Comparison of ENCODE assay signal across 11 cellular contexts in the genomic region with DNA sequence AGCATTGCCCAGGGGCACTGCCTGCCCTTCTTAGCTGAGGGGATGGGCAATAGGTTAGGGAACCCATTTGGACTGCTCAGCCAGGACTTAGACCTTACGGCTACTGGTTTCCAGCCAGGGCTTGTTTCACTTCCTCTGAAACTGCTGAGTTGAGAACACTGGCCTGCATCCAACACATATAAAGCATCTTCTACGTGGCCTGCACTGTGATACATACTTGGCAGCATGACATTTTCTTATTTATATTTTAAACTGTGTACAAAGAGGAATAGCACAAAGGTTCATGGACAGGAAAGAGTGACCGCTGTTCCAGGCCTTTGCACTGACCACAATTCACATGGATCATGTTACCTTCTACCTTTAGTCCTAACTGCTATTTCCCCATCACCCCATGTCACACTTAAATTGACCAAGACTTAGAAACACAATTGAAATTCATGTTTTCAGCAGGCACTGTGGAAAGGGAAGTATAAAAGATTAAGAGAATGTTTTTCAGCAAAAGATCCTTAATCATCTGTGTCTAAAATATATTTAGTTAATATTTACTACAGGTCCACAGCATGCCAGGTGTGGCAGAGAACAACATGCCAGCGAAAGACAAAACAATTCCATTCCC. TPM values are rescaled to one million over a fixed set of nuclear protein-coding genes. Genes with fewer than 3 reads are reported as not detected.
A peak's percentile ranks its signal among the peaks of the same experiment; 100 is the strongest.
DNase-seq lines count a peak whose midpoint lies in the region; ATAC-seq and TF ChIP-seq lines count a peak whose summit lies in the region.
"Had no signal": no experiment of that assay in that cellular context is flagged by ENCODE, and none has a peak within 500 bp of the region (broad histone marks: within the 10 kb centered on the region; RNA-seq: fewer than 3 reads in every experiment).

No MANE protein-coding gene starts in this region.

- no peaks in the 10 kb centered on the region for H3K27me3 ChIP-seq in body of pancreas

- H3K4me1 ChIP-seq in body of pancreas = no peaks in the 10 kb centered on the region

- no peaks in the 10 kb centered on the region for H3K36me3 ChIP-seq in body of pancreas (replicated peaks in 1 of 2; ENCODE audit: insufficient read depth in 1 of 2, low read depth in 2 of 2)

- H3K27ac ChIP-seq in body of pancreas = peak overlapping the region in 2 of 4 donors; percentile 11 to 30

- intact Hi-C loops in body of pancreas (cut with DNase I) = no loop called here
- intact Hi-C loops in lower leg skin (cut with DNase I; ENCODE audit: low total_unique reads) = no loop called here
- intact Hi-C loops in left colon (cut with DNase I, micrococcal nuclease) = no loop called here

- no peak overlapping the region for H3K4me3 ChIP-seq in body of pancreas
- H3K4me3 ChIP-seq in lower leg skin (ENCODE audit: low read depth, poor library complexity, severe bottlenecking) = no peak overlapping the region

- 29 to 82% methylated on average over 2 to 4 of the region's 4 CpGs for WGBS in body of pancreas, 2 donors
- 40 to 49% methylated on average over 4 of the region's 4 CpGs for WGBS in lower leg skin, 2 donors

- no peak for TF ChIP-seq POLR2A in body of pancreas (IDR thresholded peaks at IDR 0.05)
- TF ChIP-seq POLR2A in lower leg skin (IDR thresholded peaks at IDR 0.05) = no peak

- DNase-seq in Caki2 (ENCODE audit: low read depth) (peak; percentile 90), body of pancreas (peak in 3 of 4 donors; percentile 2 to 22 (median 5)), lower leg skin (ENCODE audit: low spot score in 2 of 2) (no peak), left colon (no peak), NCI-H2029 treated with DMSO at 0.1 percent for 48 hours (lab: John Stamatoyannopoulos, UW) (no peak)
- DNase-seq in activated CD8-positive, alpha-beta memory T cell treated with anti-CD3 and anti-CD28 coated beads for 24 hours = no peak
- DNase-seq: GOT3, NCI-H2107, T-helper 9 cell had no signal

- in situ Hi-C loops in Caki2 (cut with HindIII; ENCODE audit: low pct_unique_long_range_greater_than_20kb, low sequenced_read_pairs) = no loop called here

- ATAC-seq in GM19452 (IDR thresholded peaks at IDR 0.05; ENCODE audit: unreplicated experiment) = peak; percentile 82
- ATAC-seq in HG03066 (IDR thresholded peaks at IDR 0.05; ENCODE audit: low read depth, unreplicated experiment) = peak; percentile 87
- ATAC-seq in body of pancreas = no peak
- no peak for ATAC-seq in left colon

- no peaks in the 10 kb centered on the region for H3K9me3 ChIP-seq in body of pancreas

- TF ChIP-seq CTCF in body of pancreas (IDR thresholded peaks at IDR 0.05) (no peak), lower leg skin (IDR thresholded peaks at IDR 0.05) (no peak)

RNA-seq across cellular contexts. Expression of a gene that starts 43.7 kb away (rescaled TPM):
- 12.5 and 36.6 TPM in 2 replicates for total RNA-seq in Caki2 (2014; rRNA removed; shearing (Covaris generic); ENCODE audit: low replicate concordance)
- total RNA-seq in body of pancreas = 1 to 10 TPM in 1 of 2 donors, under 1 TPM in 1; 0.66 to 1.0 TPM
- total RNA-seq in lower leg skin = 1 to 10 TPM in 1 of 4 donors, under 1 TPM in 3; 0.17 to 2.2 (median 0.72) TPM
- 1 to 10 TPM; 1.7 to 1.8 TPM for total RNA-seq in left colon

Comparison
In these comparisons a context has a peak if more than half of its experiments do, and no peak if none do; other contexts are left out.
1. DNase-seq: peak in Caki2 (single experiment) and body of pancreas (3 of 4); none in lower leg skin (0 of 2), left colon (0 of 2), NCI-H2029 treated with DMSO at 0.1 percent for 48 hours (single experiment) and activated CD8-positive, alpha-beta memory T cell treated with anti-CD3 and anti-CD28 coated beads for 24 hours (single experiment).
2. ATAC-seq: peak in GM19452 (single experiment) and HG03066 (single experiment); none in body of pancreas (single experiment) and left colon (single experiment).